Comparison of ENCODE assay signal across 9 cellular contexts in the genomic region with DNA sequence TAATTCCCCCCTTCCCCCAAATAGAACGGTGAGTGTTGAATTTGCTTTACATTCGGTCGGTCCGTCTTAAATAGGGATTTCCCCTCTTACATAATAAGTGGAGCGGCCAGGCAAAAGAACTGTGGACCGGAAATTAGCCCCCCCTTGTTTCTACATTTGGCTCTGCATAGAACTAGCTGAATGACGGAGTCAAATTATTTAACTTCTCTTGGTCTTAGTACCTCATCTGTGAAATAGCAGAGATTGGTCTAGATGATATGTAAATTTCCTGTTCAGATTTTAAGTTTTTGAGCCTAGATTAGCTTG. TPM values are rescaled to one million over a fixed set of nuclear protein-coding genes. Genes with fewer than 3 reads are reported as not detected.
DNase-seq lines count a peak whose midpoint lies in the region; ATAC-seq and TF ChIP-seq lines count a peak whose summit lies in the region.
"Had no signal": no experiment of that assay in that cellular context is flagged by ENCODE, and none has a peak within 500 bp of the region (broad histone marks: within the 10 kb centered on the region; RNA-seq: fewer than 3 reads in every experiment).

No MANE protein-coding gene starts in this region.

- intact Hi-C loops in heart right ventricle (cut with DNase I), result no loop called here
- intact Hi-C loops in posterior vena cava (cut with DNase I), result no loop called here

- H3K27me3 Mint-ChIP-seq in stimulated activated naive CD8-positive, alpha-beta T cell treated with anti-CD3 and anti-CD28 coated beads, Interleukin-15, amount 100 ng/mL, for 72 hours, result peaks cover 83% of the 10 kb centered on the region

- no peaks in the 10 kb centered on the region for H3K9me3 Mint-ChIP-seq in stimulated activated naive CD8-positive, alpha-beta T cell treated with anti-CD3 and anti-CD28 coated beads, Interleukin-15, amount 100 ng/mL, for 72 hours

- 26 to 27% methylated on average over 7 of the region's 7 CpGs for WGBS in heart right ventricle, 2 donors

- no peak overlapping the region for H3K27ac Mint-ChIP-seq in stimulated activated naive CD8-positive, alpha-beta T cell treated with anti-CD3 and anti-CD28 coated beads, Interleukin-15, amount 100 ng/mL, for 72 hours

- H3K27ac ChIP-seq in heart right ventricle, result peak overlapping the region in 6 of 10 donors; percentile 32 to 84 (median 76)

- H3K9me3 ChIP-seq in ES-I3 (ENCODE audit: control insufficient read depth, insufficient read depth, low read length) (0 out of 2 replicates have a peak, but pooled peaks cover 3% of the 10 kb centered on the region), heart right ventricle (no peaks in the 10 kb centered on the region)

- peak overlapping the region; percentile 40 to 78 (median 61) for H3K4me3 ChIP-seq in heart right ventricle
- H3K4me3 ChIP-seq: K562 had no signal

- peak overlapping the region; percentile 73 to 75 for H3K4me3 Mint-ChIP-seq in stimulated activated naive CD8-positive, alpha-beta T cell treated with anti-CD3 and anti-CD28 coated beads, Interleukin-15, amount 100 ng/mL, for 72 hours

- no peak for TF ChIP-seq CTCF in heart right ventricle (IDR thresholded peaks at IDR 0.05)

- no peaks in the 10 kb centered on the region for H3K36me3 ChIP-seq in ES-I3 (ENCODE audit: insufficient read depth, low read length)
- no peaks in the 10 kb centered on the region for H3K36me3 ChIP-seq in heart right ventricle

- peaks cover 0 to 72% (median 9%) of the 10 kb centered on the region in 7 donors for H3K27me3 ChIP-seq in heart right ventricle

- DNase-seq in NCI-H69 (lab: John Stamatoyannopoulos, UW) (peak; percentile 42), heart right ventricle (peak in 1 of 2 donors; percentile 44), HPDE6-E6E7 (ENCODE audit: extremely low spot score) (no peak), posterior vena cava (ENCODE audit: low spot score) (no peak)
- peak in 1 of 2 donors; percentile 13 for DNase-seq in stimulated activated naive CD8-positive, alpha-beta T cell treated with anti-CD3 and anti-CD28 coated beads, Interleukin-15, amount 100 ng/mL, for 72 hours

- ATAC-seq in GM21447 (IDR thresholded peaks at IDR 0.05; ENCODE audit: unreplicated experiment) (peak; percentile 50), heart right ventricle (peak in 7 of 8 donors; percentile 19 to 78 (median 74)), HG02623 (IDR thresholded peaks at IDR 0.05; ENCODE audit: unreplicated experiment) (no peak)
- ATAC-seq in stimulated activated naive CD8-positive, alpha-beta T cell treated with anti-CD3 and anti-CD28 coated beads, Interleukin-15, amount 100 ng/mL, for 72 hours, result peak; percentile 67
- ATAC-seq: K562 had no signal

- H3K9ac ChIP-seq in ES-I3 (ENCODE audit: low read depth, low read length), result peak overlapping the region; percentile 79

- H3K4me1 ChIP-seq in ES-I3 (ENCODE audit: insufficient read depth, low read length) (peaks cover 5% of the 10 kb centered on the region), heart right ventricle (peaks cover 0 to 21% (median 12%) of the 10 kb centered on the region in 9 donors)

- peaks cover 13% of the 10 kb centered on the region for H3K4me1 Mint-ChIP-seq in stimulated activated naive CD8-positive, alpha-beta T cell treated with anti-CD3 and anti-CD28 coated beads, Interleukin-15, amount 100 ng/mL, for 72 hours

RNA-seq across cellular contexts. Expression of gene SPATA18, which starts 1.3 kb away (rescaled TPM):
- total RNA-seq in heart right ventricle, result 1 to 10 TPM in 8 of 10 donors, under 1 TPM in 2; 0.83 to 2.0 (median 1.5) TPM
- under 1 TPM; 0.16 to 0.80 TPM for polyA plus RNA-seq in heart right ventricle
- total RNA-seq in posterior vena cava, result 1 to 10 TPM; 5.3 to 5.8 TPM
- polyA plus RNA-seq: K562 had no signal

RNA-seq across cellular contexts. Expression of gene SGCB, which starts 14.3 kb away (rescaled TPM):
- total RNA-seq in heart right ventricle (100 to 1,000 TPM in 2 of 10 donors, 10 to 100 TPM in 8; 75.9 to 124 (median 91.8) TPM), posterior vena cava (10 to 100 TPM; 71.1 to 72.4 TPM)
- 10 to 100 TPM; 14.3 to 19.9 TPM for polyA plus RNA-seq in heart right ventricle

RNA-seq across cellular contexts. Expression of gene LRRC66, which starts 32.3 kb away (rescaled TPM):
- total RNA-seq in heart right ventricle, result under 1 TPM in 9 of 10 donors, not detected in 1; 0.08 to 0.57 (median 0.26) TPM
- 1 to 10 TPM in 1 of 2 donors, under 1 TPM in 1; 0.16 to 1.5 TPM for polyA plus RNA-seq in heart right ventricle
- under 1 TPM; 0.65 to 0.71 TPM for total RNA-seq in posterior vena cava
- total RNA-seq: K562 had no signal
- polyA plus RNA-seq: K562 had no signal
